ENCODE assay signal across 8 cellular contexts in the genomic region with DNA sequence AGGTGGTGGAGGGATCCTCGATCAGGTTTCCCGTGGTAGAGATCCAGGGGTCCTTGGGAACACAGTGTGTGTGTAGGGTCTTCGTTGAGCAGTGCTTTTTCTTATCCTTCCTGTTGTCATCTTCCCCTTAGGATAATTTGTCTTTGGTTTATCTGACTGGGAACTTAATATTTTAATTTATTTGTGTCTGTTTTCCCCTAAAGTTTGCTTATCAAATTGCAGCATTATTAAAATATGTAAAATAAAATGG. TPM values are rescaled to one million over a fixed set of nuclear protein-coding genes. Genes with fewer than 3 reads are reported as not detected.
DNase-seq lines count a peak whose midpoint lies in the region; ATAC-seq and TF ChIP-seq lines count a peak whose summit lies in the region.

No MANE protein-coding gene starts in this region.

- POLR2A ChIA-PET in CD8-positive, alpha-beta memory T cell (lab: Charles Lee) = interaction anchor here (0.9 to 1.4 kb wide), 2 partner anchors 14 to 38 kb away, joined by 4 to 10 read pairs; partner anchors contain the start of gene REXO2

- H3K27me3 ChIP-seq in CD8-positive, alpha-beta memory T cell (ENCODE audit: insufficient read depth, low read length, poor library complexity, severe bottlenecking) = no peaks in the 10 kb centered on the region
- H3K27me3 ChIP-seq in Peyer's patch (no peaks in the 10 kb centered on the region), ovary (no peaks in the 10 kb centered on the region)

- H3K9me3 Mint-ChIP-seq in CD8-positive, alpha-beta memory T cell = no peaks in the 10 kb centered on the region

- peaks cover 54 to 80% (median 74%) of the 10 kb centered on the region in 3 donors for H3K4me1 Mint-ChIP-seq in CD8-positive, alpha-beta memory T cell

- TF ChIP-seq CTCF in Peyer's patch (IDR thresholded peaks at IDR 0.05) (peak in 1 of 6 experiments; percentile 15), epithelial cell of proximal tubule (conservative IDR thresholded peaks at IDR 0.05; ENCODE audit: low read depth, low read length) (no peak), ovary (IDR thresholded peaks at IDR 0.05) (no peak)

- 0 to 3% (median 3%) methylated on average over 3 of the region's 3 CpGs for WGBS in ovary, 3 donors

- peak overlapping the region; percentile 95 to 99 (median 97) for H3K4me3 Mint-ChIP-seq in CD8-positive, alpha-beta memory T cell

- ATAC-seq in HG03139 (IDR thresholded peaks at IDR 0.05; ENCODE audit: unreplicated experiment) (no peak), GM18873 (IDR thresholded peaks at IDR 0.05; ENCODE audit: low FRiP score, unreplicated experiment) (no peak), HG02885 (IDR thresholded peaks at IDR 0.05; ENCODE audit: poor library complexity, unreplicated experiment) (no peak)

- CTCF ChIA-PET in CD8-positive, alpha-beta memory T cell (lab: Charles Lee) = interaction anchor here (1.0 kb wide), 1 partner anchor 11 kb away, joined by 5 read pairs; no protein-coding TSS in a partner anchor

- no peak for TF ChIP-seq EP300 in ovary (IDR thresholded peaks at IDR 0.05)

- intact Hi-C loops in ovary (cut with DNase I) = loop anchor here in 1 of 4 donors (2.0 kb wide), 1 partner anchor 38 kb away; the partner anchor contains the start of gene REXO2

- H3K36me3 Mint-ChIP-seq in CD8-positive, alpha-beta memory T cell = peaks cover 0 to 47% (median 11%) of the 10 kb centered on the region in 3 donors

- peaks cover 0 to 2% of the 10 kb centered on the region in 2 donors for H3K27me3 Mint-ChIP-seq in CD8-positive, alpha-beta memory T cell

- H3K27ac Mint-ChIP-seq in CD8-positive, alpha-beta memory T cell = peak overlapping the region; percentile 95 to 100 (median 99)

- peak overlapping the region; percentile 98 for H3K27ac ChIP-seq in CD8-positive, alpha-beta memory T cell (ENCODE audit: low read depth, low read length)
- peak overlapping the region; percentile 91 to 99 (median 97) for H3K27ac ChIP-seq in Peyer's patch
- peak overlapping the region; percentile 95 to 100 for H3K27ac ChIP-seq in ovary

- no peaks in the 10 kb centered on the region for H3K9me3 ChIP-seq in CD8-positive, alpha-beta memory T cell (ENCODE audit: low read length)
- H3K9me3 ChIP-seq in Peyer's patch (no peaks in the 10 kb centered on the region), ovary (no peaks in the 10 kb centered on the region)

- no peak for TF ChIP-seq POLR2A in Peyer's patch (IDR thresholded peaks at IDR 0.05)
- TF ChIP-seq POLR2A in ovary (IDR thresholded peaks at IDR 0.05) = no peak

- H3K4me3 ChIP-seq in CD8-positive, alpha-beta memory T cell (ENCODE audit: low read length) = peak overlapping the region; percentile 91
- peak overlapping the region; percentile 60 to 76 (median 74) for H3K4me3 ChIP-seq in Peyer's patch
- H3K4me3 ChIP-seq in epithelial cell of proximal tubule (ENCODE audit: low read depth, low read length) = peak overlapping the region; percentile 63
- peak overlapping the region; percentile 80 for H3K4me3 ChIP-seq in ovary

- H3K4me1 ChIP-seq in CD8-positive, alpha-beta memory T cell (ENCODE audit: insufficient read depth, low read length) = peaks cover 57% of the 10 kb centered on the region
- peaks cover 0 to 44% (median 6%) of the 10 kb centered on the region in 4 donors for H3K4me1 ChIP-seq in Peyer's patch
- peaks cover 4% of the 10 kb centered on the region for H3K4me1 ChIP-seq in ovary (ENCODE audit: insufficient read depth)

- peaks cover under 1% of the 10 kb centered on the region for H3K36me3 ChIP-seq in CD8-positive, alpha-beta memory T cell (ENCODE audit: insufficient read depth, low read length)
- H3K36me3 ChIP-seq in Peyer's patch (peaks cover 0 to 7% (median 0%) of the 10 kb centered on the region in 3 donors), ovary (no peaks in the 10 kb centered on the region)

- no peak for DNase-seq in CD8-positive, alpha-beta memory T cell
- no peak for DNase-seq in Peyer's patch
- no peak for DNase-seq in epithelial cell of proximal tubule (ENCODE audit: low read depth)
- DNase-seq in ovary = no peak
- no peak for DNase-seq in activated gamma-delta T cell (lab: John Stamatoyannopoulos, UW)

RNA-seq across cellular contexts. Expression of gene RBM7, which starts 0.4 kb away (rescaled TPM):
- total RNA-seq in CD8-positive, alpha-beta memory T cell = 10 to 100 TPM; 35.7 to 37.7 TPM
- 23.1 TPM for polyA plus RNA-seq in CD8-positive, alpha-beta memory T cell
- 10 to 100 TPM; 12.4 to 25.6 (median 19.3) TPM for total RNA-seq in Peyer's patch
- total RNA-seq in epithelial cell of proximal tubule = 15.2 and 26.9 TPM in 2 replicates
- 10 to 100 TPM; 24.7 to 34.1 (median 28.3) TPM for total RNA-seq in ovary
- polyA plus RNA-seq in ovary = 10 to 100 TPM; 21.1 to 41.3 TPM

RNA-seq across cellular contexts. Expression of gene C11orf71, which starts 0.6 kb away (rescaled TPM):
- total RNA-seq in CD8-positive, alpha-beta memory T cell = 1 to 10 TPM; 8.2 to 9.3 TPM
- 10.0 TPM for polyA plus RNA-seq in CD8-positive, alpha-beta memory T cell
- total RNA-seq in Peyer's patch = 10 to 100 TPM in 3 of 4 donors, 1 to 10 TPM in 1; 5.9 to 15.4 (median 12.1) TPM
- total RNA-seq in epithelial cell of proximal tubule = 1.5 and 3.0 TPM in 2 replicates
- total RNA-seq in ovary = 10 to 100 TPM in 2 of 7 donors, 1 to 10 TPM in 5; 6.7 to 15.3 (median 9.5) TPM
- polyA plus RNA-seq in ovary = 1 to 10 TPM; 6.5 to 9.8 TPM

RNA-seq across cellular contexts. Expression of gene REXO2, which starts 38.4 kb away (rescaled TPM):
- 10 to 100 TPM; 77.7 to 79.8 TPM for total RNA-seq in CD8-positive, alpha-beta memory T cell
- 52.9 TPM for polyA plus RNA-seq in CD8-positive, alpha-beta memory T cell
- total RNA-seq in Peyer's patch (100 to 1,000 TPM in 1 of 4 donors, 10 to 100 TPM in 3; 24.5 to 150 (median 50.8) TPM), epithelial cell of proximal tubule (197 and 206 TPM in 2 replicates), ovary (100 to 1,000 TPM in 3 of 7 donors, 10 to 100 TPM in 4; 74.1 to 148 (median 96.0) TPM)
- 100 to 1,000 TPM in 1 of 2 donors, 10 to 100 TPM in 1; 85.5 to 138 TPM for polyA plus RNA-seq in ovary
